ENCODE assay signal across 14 cellular contexts in the genomic region with DNA sequence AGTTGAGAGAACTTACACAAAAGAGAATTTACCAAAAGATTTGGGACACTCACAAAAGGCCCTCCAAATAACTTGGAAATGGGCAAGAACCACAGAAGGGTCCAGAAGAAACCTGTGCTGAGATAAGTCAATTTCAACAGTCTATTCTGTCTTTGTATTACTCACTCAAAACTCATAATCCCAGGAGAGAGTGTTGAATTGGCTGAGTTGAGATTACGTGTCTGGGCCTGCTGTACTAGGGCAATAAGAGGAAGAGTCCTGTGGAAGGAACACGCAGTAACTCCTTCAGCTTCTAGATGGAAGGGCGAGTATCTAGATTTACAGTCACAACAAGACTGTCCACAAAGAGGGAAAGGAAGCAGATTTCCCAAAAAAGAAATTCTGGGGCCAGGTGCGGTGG.
"Had no signal": no experiment of that assay in that cellular context is flagged by ENCODE, and none has a peak within 500 bp of the region (broad histone marks: within the 10 kb centered on the region; RNA-seq: fewer than 3 reads in every experiment).

No MANE protein-coding gene starts in this region.

- DNase-seq: activated B cell treated with CpG ODN at 0.5 μM for 24 hours; activated CD4-positive, alpha-beta T cell treated with anti-CD3 and anti-CD28 coated beads, Interleukin-2, amount 10 ng/mL, durations not matched to agents 24 days and 14 days; activated CD8-positive, alpha-beta memory T cell treated with anti-CD3 and anti-CD28 coated beads for 24 hours; activated naive CD4-positive, alpha-beta T cell treated with Interleukin-2 at 50 U/mL for 16 hours; activated naive CD8-positive, alpha-beta T cell treated with anti-CD3 and anti-CD28 coated beads, Interleukin-2, amount 50 U/mL, for 24 hours; colonic mucosa; effector CD8-positive, alpha-beta T cell; kidney; stimulated activated CD4-positive, alpha-beta T cell treated with anti-CD3 and anti-CD28 coated beads, Interleukin-15, amount 100 ng/mL, for 24 hours; stimulated activated CD4-positive, alpha-beta T cell treated with anti-CD3 and anti-CD28 coated beads, Interleukin-4, amount 100 ng/mL, for 24 hours; stimulated activated naive CD8-positive, alpha-beta T cell treated with anti-CD3 and anti-CD28 coated beads, Interleukin-15, amount 100 ng/mL, for 72 hours; tibial artery had no signal

- H3K36me3 ChIP-seq: ascending aorta, cardiac muscle cell, colonic mucosa, tibial artery had no signal

- H3K27me3 ChIP-seq: ascending aorta, cardiac muscle cell, colonic mucosa, tibial artery had no signal

- ATAC-seq: activated naive CD8-positive, alpha-beta T cell treated with anti-CD3 and anti-CD28 coated beads, Interleukin-2, amount 50 U/mL, for 24 hours; stimulated activated naive CD8-positive, alpha-beta T cell treated with anti-CD3 and anti-CD28 coated beads, Interleukin-15, amount 100 ng/mL, for 72 hours had no signal

- H3K9me3 ChIP-seq: ascending aorta, colonic mucosa, tibial artery had no signal

- H3K27ac ChIP-seq: cardiac muscle cell, colonic mucosa, tibial artery had no signal

- H3K4me1 ChIP-seq: colonic mucosa, tibial artery had no signal

- H3K4me3 ChIP-seq: ascending aorta, cardiac muscle cell, colonic mucosa, tibial artery had no signal
